In genomic region chr2:13353083-13353482, GRCh38 we compare ENCODE assay signal across 38 cellular contexts.
"Had no signal": no experiment of that assay in that cellular context is flagged by ENCODE, and none has a peak within 500 bp of the region (broad histone marks: within the 10 kb centered on the region; RNA-seq: fewer than 3 reads in every experiment).

No MANE protein-coding gene starts in this region.

- DNase-seq: activated effector memory CD4-positive, alpha-beta T cell treated with Interleukin-2 at 50 U/mL for 16 hours; activated gamma-delta T cell; activated gamma-delta T cell treated with Interleukin-2 at 50 U/mL for 16 hours; activated naive CD4-positive, alpha-beta T cell; activated naive CD4-positive, alpha-beta T cell treated with anti-CD3 and anti-CD28 coated beads for 36 hours; activated naive CD4-positive, alpha-beta T cell treated with anti-CD3 and anti-CD28 coated beads, Interleukin-2, amount 10 ng/mL, durations not matched to agents 7 days and 5 days; activated naive CD4-positive, alpha-beta T cell treated with anti-CD3 and anti-CD28 coated beads, Interleukin-2, amount 50 U/mL, for 16 hours; activated naive CD4-positive, alpha-beta T cell treated with Interleukin-2 at 50 U/mL for 16 hours; activated naive CD8-positive, alpha-beta T cell treated with anti-CD3 and anti-CD28 coated beads for 36 hours; activated naive CD8-positive, alpha-beta T cell treated with anti-CD3 and anti-CD28 coated beads, Interleukin-2, amount 10 ng/mL, durations not matched to agents 7 days and 5 days; activated naive CD8-positive, alpha-beta T cell treated with anti-CD3 and anti-CD28 coated beads, Interleukin-2, amount 50 U/mL, for 24 hours; activated T-cell treated with anti-CD3 and anti-CD28 coated beads, Interleukin-2, amount 50 U/mL, for 1 hour; activated T-cell treated with anti-CD3 and anti-CD28 coated beads, Interleukin-2, amount 50 U/mL, for 24 hours; activated T-cell treated with anti-CD3 and anti-CD28 coated beads, Interleukin-2, amount 50 U/mL, for 4 hours; activated T-cell treated with anti-CD3 and anti-CD28 coated beads, Interleukin-2, amount 50 U/mL, for 48 hours; activated T-cell treated with anti-CD3 and anti-CD28 coated beads, Interleukin-2, amount 50 U/mL, for 72 hours; adrenal gland; amniotic stem cell; amygdala; anterior cingulate cortex; brain microvascular endothelial cell; caudate nucleus; central memory CD4-positive, alpha-beta T cell; cerebellar nuclear complex had no signal

- H3K27me3 ChIP-seq: adrenal gland, ascending aorta, body of pancreas, brain microvascular endothelial cell, breast epithelium, cardiac muscle cell had no signal

- FAIRE-seq: astrocyte, bronchial epithelial cell had no signal

- H3K36me3 ChIP-seq: adrenal gland, ascending aorta, brain microvascular endothelial cell, cardiac muscle cell had no signal

- H3K9me3 ChIP-seq: adrenal gland, ascending aorta, body of pancreas, breast epithelium had no signal

- H3K4me1 ChIP-seq: adrenal gland, ascending aorta, breast epithelium had no signal

- H3K27me3 Mint-ChIP-seq: activated naive CD4-positive, alpha-beta T cell treated with anti-CD3 and anti-CD28 coated beads, Interleukin-2, amount 10 ng/mL, durations not matched to agents 7 days and 5 days; activated naive CD4-positive, alpha-beta T cell treated with anti-CD3 and anti-CD28 coated beads, Interleukin-2, amount 50 U/mL, for 24 hours; activated naive CD8-positive, alpha-beta T cell treated with anti-CD3 and anti-CD28 coated beads for 36 hours; activated naive CD8-positive, alpha-beta T cell treated with anti-CD3 and anti-CD28 coated beads, Interleukin-2, amount 10 ng/mL, durations not matched to agents 7 days and 5 days; activated naive CD8-positive, alpha-beta T cell treated with anti-CD3 and anti-CD28 coated beads, Interleukin-2, amount 50 U/mL, for 24 hours; activated T-cell treated with anti-CD3 and anti-CD28 coated beads, Interleukin-2, amount 50 U/mL, for 24 hours; activated T-helper 17 cell treated with anti-CD3 and anti-CD28 coated beads, Interleukin-2, amount 50 U/mL, for 72 hours; central memory CD8-positive, alpha-beta T cell had no signal

- H3K4me3 ChIP-seq: adrenal gland, ascending aorta, body of pancreas, breast epithelium, cardiac muscle cell had no signal

- H3K36me3 Mint-ChIP-seq: activated naive CD4-positive, alpha-beta T cell treated with anti-CD3 and anti-CD28 coated beads, Interleukin-2, amount 10 ng/mL, durations not matched to agents 7 days and 5 days; activated naive CD4-positive, alpha-beta T cell treated with anti-CD3 and anti-CD28 coated beads, Interleukin-2, amount 50 U/mL, for 24 hours; activated naive CD4-positive, alpha-beta T cell treated with anti-CD3 and anti-CD28 coated beads, Interleukin-2, amount 50 U/mL, for 72 hours; activated naive CD8-positive, alpha-beta T cell; activated naive CD8-positive, alpha-beta T cell treated with anti-CD3 and anti-CD28 coated beads for 36 hours; activated naive CD8-positive, alpha-beta T cell treated with anti-CD3 and anti-CD28 coated beads, Interleukin-2, amount 10 ng/mL, durations not matched to agents 7 days and 5 days; brain had no signal

- H3K9me3 Mint-ChIP-seq: activated naive CD4-positive, alpha-beta T cell treated with anti-CD3 and anti-CD28 coated beads for 36 hours; activated naive CD4-positive, alpha-beta T cell treated with anti-CD3 and anti-CD28 coated beads, Interleukin-2, amount 10 ng/mL, durations not matched to agents 7 days and 5 days; activated T-cell treated with anti-CD3 and anti-CD28 coated beads, Interleukin-2, amount 50 U/mL, for 4 hours; activated T-helper 1 cell treated with anti-CD3 and anti-CD28 coated beads, Interleukin-12 subunit alpha, Interleukin-12 subunit beta, Interleukin-2, Interleukin-4 antibody, amounts not matched to agents 30 ng/mL and 10 ng/mL and 1 ng/mL, durations not matched to agents 14 hours and 24 hours and 36 hours; activated T-helper 17 cell treated with anti-CD3 and anti-CD28 coated beads, Interleukin-2, amount 50 U/mL, for 72 hours had no signal

- H3K27ac Mint-ChIP-seq: activated naive CD4-positive, alpha-beta T cell treated with anti-CD3 and anti-CD28 coated beads for 36 hours; activated naive CD4-positive, alpha-beta T cell treated with anti-CD3 and anti-CD28 coated beads, Interleukin-2, amount 10 ng/mL, durations not matched to agents 7 days and 5 days; activated naive CD4-positive, alpha-beta T cell treated with anti-CD3 and anti-CD28 coated beads, Interleukin-2, amount 50 U/mL, for 24 hours; activated naive CD4-positive, alpha-beta T cell treated with anti-CD3 and anti-CD28 coated beads, Interleukin-2, amount 50 U/mL, for 72 hours; activated naive CD8-positive, alpha-beta T cell; activated naive CD8-positive, alpha-beta T cell treated with anti-CD3 and anti-CD28 coated beads for 36 hours; activated naive CD8-positive, alpha-beta T cell treated with anti-CD3 and anti-CD28 coated beads, Interleukin-2, amount 10 ng/mL, durations not matched to agents 7 days and 5 days; activated naive CD8-positive, alpha-beta T cell treated with anti-CD3 and anti-CD28 coated beads, Interleukin-2, amount 50 U/mL, for 24 hours; activated T-cell treated with anti-CD3 and anti-CD28 coated beads, Interleukin-2, amount 50 U/mL, for 24 hours; activated T-cell treated with anti-CD3 and anti-CD28 coated beads, Interleukin-2, amount 50 U/mL, for 72 hours; activated T-helper 1 cell treated with anti-CD3 and anti-CD28 coated beads, Interleukin-12 subunit alpha, Interleukin-12 subunit beta, Interleukin-2, Interleukin-4 antibody, amounts not matched to agents 30 ng/mL and 10 ng/mL and 1 ng/mL, durations not matched to agents 14 hours and 24 hours and 36 hours; activated T-helper 17 cell treated with anti-CD3 and anti-CD28 coated beads, Interleukin-2, amount 50 U/mL, for 72 hours; activated T-helper 2 cell treated with anti-CD3 and anti-CD28 coated beads, Interferon-gamma antibody, Interleukin-2, Interleukin-4, amounts not matched to agents 10 μg/mL and 5 μg/mL and 100 μg/mL, durations not matched to agents 14 hours and 24 hours and 36 hours; brain had no signal

- ATAC-seq: activated naive CD4-positive, alpha-beta T cell treated with anti-CD3 and anti-CD28 coated beads, Interleukin-2, amount 50 U/mL, for 72 hours; activated naive CD8-positive, alpha-beta T cell treated with anti-CD3 and anti-CD28 coated beads, Interleukin-2, amount 50 U/mL, for 24 hours; activated T-cell treated with anti-CD3 and anti-CD28 coated beads, Interleukin-2, amount 50 U/mL, for 4 hours; activated T-cell treated with anti-CD3 and anti-CD28 coated beads, Interleukin-2, amount 50 U/mL, for 72 hours; activated T-helper 17 cell treated with anti-CD3 and anti-CD28 coated beads, Interleukin-2, amount 50 U/mL, for 72 hours; body of pancreas had no signal

- H3K4me1 Mint-ChIP-seq: activated naive CD4-positive, alpha-beta T cell treated with anti-CD3 and anti-CD28 coated beads, Interleukin-2, amount 10 ng/mL, durations not matched to agents 7 days and 5 days; activated naive CD4-positive, alpha-beta T cell treated with anti-CD3 and anti-CD28 coated beads, Interleukin-2, amount 50 U/mL, for 24 hours; activated naive CD8-positive, alpha-beta T cell treated with anti-CD3 and anti-CD28 coated beads for 36 hours; activated naive CD8-positive, alpha-beta T cell treated with anti-CD3 and anti-CD28 coated beads, Interleukin-2, amount 10 ng/mL, durations not matched to agents 7 days and 5 days; activated naive CD8-positive, alpha-beta T cell treated with anti-CD3 and anti-CD28 coated beads, Interleukin-2, amount 50 U/mL, for 24 hours; activated T-helper 17 cell treated with anti-CD3 and anti-CD28 coated beads, Interleukin-2, amount 50 U/mL, for 72 hours; brain; central memory CD8-positive, alpha-beta T cell had no signal

- H3K4me3 Mint-ChIP-seq: activated naive CD4-positive, alpha-beta T cell treated with anti-CD3 and anti-CD28 coated beads for 36 hours; activated naive CD4-positive, alpha-beta T cell treated with anti-CD3 and anti-CD28 coated beads, Interleukin-2, amount 10 ng/mL, durations not matched to agents 7 days and 5 days; activated naive CD4-positive, alpha-beta T cell treated with anti-CD3 and anti-CD28 coated beads, Interleukin-2, amount 50 U/mL, for 24 hours; activated naive CD8-positive, alpha-beta T cell; activated naive CD8-positive, alpha-beta T cell treated with anti-CD3 and anti-CD28 coated beads for 36 hours; activated naive CD8-positive, alpha-beta T cell treated with anti-CD3 and anti-CD28 coated beads, Interleukin-2, amount 10 ng/mL, durations not matched to agents 7 days and 5 days; activated naive CD8-positive, alpha-beta T cell treated with anti-CD3 and anti-CD28 coated beads, Interleukin-2, amount 50 U/mL, for 24 hours; activated T-cell treated with anti-CD3 and anti-CD28 coated beads, Interleukin-2, amount 50 U/mL, for 24 hours; activated T-cell treated with anti-CD3 and anti-CD28 coated beads, Interleukin-2, amount 50 U/mL, for 4 hours; activated T-cell treated with anti-CD3 and anti-CD28 coated beads, Interleukin-2, amount 50 U/mL, for 72 hours; activated T-helper 1 cell treated with anti-CD3 and anti-CD28 coated beads, Interleukin-12 subunit alpha, Interleukin-12 subunit beta, Interleukin-2, Interleukin-4 antibody, amounts not matched to agents 30 ng/mL and 10 ng/mL and 1 ng/mL, durations not matched to agents 14 hours and 24 hours and 36 hours; activated T-helper 17 cell treated with anti-CD3 and anti-CD28 coated beads, Interleukin-2, amount 50 U/mL, for 72 hours; brain; central memory CD8-positive, alpha-beta T cell had no signal

- H3K27ac ChIP-seq: adrenal gland, ascending aorta, brain microvascular endothelial cell, breast epithelium, cardiac muscle cell had no signal
